Comparison of ENCODE assay signal across 28 cellular contexts in the genomic region with DNA sequence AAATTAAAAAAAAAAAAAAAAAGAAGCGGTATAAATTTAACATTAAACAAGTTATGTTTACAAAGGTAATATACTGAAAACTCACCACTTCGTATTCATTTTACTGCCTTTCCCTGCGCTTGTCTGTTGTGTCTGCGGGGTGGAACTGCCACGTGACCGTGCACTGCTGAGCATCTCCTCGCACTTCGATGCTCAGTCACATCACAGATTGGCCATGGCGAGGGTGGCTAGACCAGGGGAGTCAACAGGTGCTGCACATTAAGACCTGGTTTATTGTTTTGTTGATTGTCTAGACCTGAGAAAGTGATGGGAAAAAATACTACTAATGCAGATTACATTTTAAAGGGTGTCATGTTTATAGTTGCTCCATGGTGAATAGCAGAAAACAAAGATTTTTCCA. TPM values are rescaled to one million over a fixed set of nuclear protein-coding genes. Genes with fewer than 3 reads are reported as not detected.
DNase-seq lines count a peak whose midpoint lies in the region; ATAC-seq and TF ChIP-seq lines count a peak whose summit lies in the region.
"Had no signal": no experiment of that assay in that cellular context is flagged by ENCODE, and none has a peak within 500 bp of the region (broad histone marks: within the 10 kb centered on the region; RNA-seq: fewer than 3 reads in every experiment).

No MANE protein-coding gene starts in this region.

- no peak overlapping the region for H3K27ac Mint-ChIP-seq in chondrocyte (ENCODE audit: unreplicated experiment)
- H3K27ac Mint-ChIP-seq in natural killer cell treated with Interleukin-12 subunit alpha and Interleukin-12 subunit beta and Interleukin-15 and Interleukin-18, amount 100 ng/mL, for 72 hours = no peak overlapping the region
- H3K27ac Mint-ChIP-seq: CD14-positive monocyte; CD8-positive, alpha-beta memory T cell; GM23338; HFFc6; IgD-negative memory B cell had no signal

- H3K27ac ChIP-seq in sigmoid colon (peak overlapping the region in 3 of 4 donors; percentile 58 to 78 (median 74)), uterus (peak overlapping the region; percentile 92)
- H3K27ac ChIP-seq: PC-9, SJSA1 had no signal

- H3K36me3 ChIP-seq in sigmoid colon (no peaks in the 10 kb centered on the region), uterus (no peaks in the 10 kb centered on the region)
- H3K36me3 ChIP-seq: BE2C, SJSA1 had no signal

- H3K4me3 Mint-ChIP-seq in chondrocyte (ENCODE audit: unreplicated experiment) = no peak overlapping the region
- no peak overlapping the region for H3K4me3 Mint-ChIP-seq in natural killer cell treated with Interleukin-12 subunit alpha and Interleukin-12 subunit beta and Interleukin-15 and Interleukin-18, amount 100 ng/mL, for 72 hours
- H3K4me3 Mint-ChIP-seq: CD14-positive monocyte; CD8-positive, alpha-beta memory T cell; GM23338; H9; HFFc6; IgD-negative memory B cell had no signal

- H3K36me3 Mint-ChIP-seq in chondrocyte (ENCODE audit: low read depth) = no peaks in the 10 kb centered on the region
- H3K36me3 Mint-ChIP-seq in natural killer cell treated with Interleukin-12 subunit alpha and Interleukin-12 subunit beta and Interleukin-15 and Interleukin-18, amount 100 ng/mL, for 72 hours = no peaks in the 10 kb centered on the region
- H3K36me3 Mint-ChIP-seq: CD14-positive monocyte; CD8-positive, alpha-beta memory T cell had no signal

- TF ChIP-seq CTCF in chondrocyte (IDR thresholded peaks at IDR 0.05) (no peak), sigmoid colon (IDR thresholded peaks at IDR 0.05) (no peak), uterus (IDR thresholded peaks at IDR 0.05) (no peak)

- H3K9me3 ChIP-seq in sigmoid colon (no peaks in the 10 kb centered on the region), uterus (no peaks in the 10 kb centered on the region)
- H3K9me3 ChIP-seq: BE2C, SJSA1 had no signal

- ATAC-seq in natural killer cell treated with Interleukin-12 subunit alpha and Interleukin-12 subunit beta and Interleukin-15 and Interleukin-18, amount 100 ng/mL, for 72 hours = no peak
- ATAC-seq: GM23338 had no signal

- intact Hi-C loops in sigmoid colon (cut with DNase I) = no loop called here
- intact Hi-C loops in uterus (cut with DNase I; ENCODE audit: low total_unique reads) = no loop called here

- H3K27me3 Mint-ChIP-seq in chondrocyte (ENCODE audit: low read depth) = no peaks in the 10 kb centered on the region
- peaks cover 3 to 7% of the 10 kb centered on the region in 2 donors for H3K27me3 Mint-ChIP-seq in natural killer cell treated with Interleukin-12 subunit alpha and Interleukin-12 subunit beta and Interleukin-15 and Interleukin-18, amount 100 ng/mL, for 72 hours

- 92% methylated on average over 9 of the region's 9 CpGs for WGBS in sigmoid colon, 2 donors

- no peaks in the 10 kb centered on the region for H3K27me3 ChIP-seq in sigmoid colon
- no peaks in the 10 kb centered on the region for H3K27me3 ChIP-seq in uterus
- H3K27me3 ChIP-seq: BE2C, SJSA1 had no signal

- TF ChIP-seq EP300 in sigmoid colon (IDR thresholded peaks at IDR 0.05) = no peak

- peak; percentile 25 for DNase-seq in activated CD8-positive, alpha-beta memory T cell treated with anti-CD3 and anti-CD28 coated beads, Interleukin-2, amount 50 U/mL, for 48 hours
- DNase-seq in activated CD8-positive, alpha-beta memory T cell treated with anti-CD3 and anti-CD28 coated beads, Interleukin-2, amount 50 U/mL, for 4 hours = no peak
- peak; percentile 51 for DNase-seq in chondrocyte (ENCODE audit: low spot score)
- DNase-seq in sigmoid colon = no peak
- peak in 1 of 2 donors; percentile 21 for DNase-seq in uterus
- DNase-seq in stimulated activated CD4-positive, alpha-beta T cell treated with anti-CD3 and anti-CD28 coated beads, Interleukin-1b, Interleukin-23, amount 100 ng/mL, for 48 hours = no peak
- no peak for DNase-seq in NCI-H1105 treated with DMSO at 0.1 percent for 48 hours (lab: John Stamatoyannopoulos, UW)
- no peak for DNase-seq in natural killer cell treated with Interleukin-12 subunit alpha and Interleukin-12 subunit beta and Interleukin-15 and Interleukin-18, amount 100 ng/mL, for 72 hours (ENCODE audit: low spot score)
- DNase-seq: 8988T; ACHN; BE2C; Calu3; CD8-positive, alpha-beta memory T cell; DND-41; H9; HFFc6; NCI-H1048; NCI-H1417 treated with DMSO at 0.1 percent for 48 hours; NCI-H1694 treated with DMSO at 0.1 percent for 48 hours; NCI-H2081; NCI-H2227 treated with DMSO at 0.1 percent for 48 hours; NCI-H526 treated with DMSO at 0.1 percent for 48 hours; PC-9; Right ventricle myocardium superior had no signal

- no peaks in the 10 kb centered on the region for H3K9me3 Mint-ChIP-seq in chondrocyte (ENCODE audit: low read depth)
- H3K9me3 Mint-ChIP-seq in natural killer cell treated with Interleukin-12 subunit alpha and Interleukin-12 subunit beta and Interleukin-15 and Interleukin-18, amount 100 ng/mL, for 72 hours = no peaks in the 10 kb centered on the region
- H3K9me3 Mint-ChIP-seq: CD8-positive, alpha-beta memory T cell; GM23338; H9; HFFc6; IgD-negative memory B cell had no signal

- H3K4me1 Mint-ChIP-seq in chondrocyte (ENCODE audit: low read depth) = peaks cover 10% of the 10 kb centered on the region
- no peaks in the 10 kb centered on the region for H3K4me1 Mint-ChIP-seq in natural killer cell treated with Interleukin-12 subunit alpha and Interleukin-12 subunit beta and Interleukin-15 and Interleukin-18, amount 100 ng/mL, for 72 hours (ENCODE audit: low read depth in 2 of 2)
- H3K4me1 Mint-ChIP-seq: CD14-positive monocyte, IgD-negative memory B cell had no signal

- peaks cover 0 to 46% (median 36%) of the 10 kb centered on the region in 4 donors for H3K4me1 ChIP-seq in sigmoid colon
- H3K4me1 ChIP-seq in uterus = peaks cover 34% of the 10 kb centered on the region in 2 donors
- H3K4me1 ChIP-seq: BE2C, SJSA1 had no signal

- H3K4me3 ChIP-seq in sigmoid colon = no peak overlapping the region
- H3K4me3 ChIP-seq in uterus = no peak overlapping the region
- H3K4me3 ChIP-seq: GM23338, PC-9, SJSA1 had no signal

- TF ChIP-seq POLR2A in sigmoid colon (IDR thresholded peaks at IDR 0.05) (no peak), uterus (IDR thresholded peaks at IDR 0.05) (no peak)

RNA-seq across cellular contexts. Expression of gene TUB, which starts 22.8 kb away (rescaled TPM):
- total RNA-seq in chondrocyte (14.1 to 17.2 TPM (median 14.3 TPM) in 3 replicates), sigmoid colon (10 to 100 TPM in 2 of 4 donors, 1 to 10 TPM in 2; 6.7 to 18.3 (median 11.6) TPM), uterus (10 to 100 TPM; 12.6 to 57.4 (median 37.8) TPM)
- polyA plus RNA-seq in sigmoid colon = 1 to 10 TPM in 2 of 3 donors, under 1 TPM in 1; 0.23 to 1.8 (median 1.8) TPM
- total RNA-seq in natural killer cell treated with Interleukin-12 subunit alpha and Interleukin-12 subunit beta and Interleukin-15 and Interleukin-18, amount 100 ng/mL, for 72 hours = not detected
- total RNA-seq: PC-9 had no signal
- polyA plus RNA-seq: CD14-positive monocyte; CD8-positive, alpha-beta memory T cell; IgD-negative memory B cell had no signal

Comparison
In these comparisons a context has a peak if more than half of its experiments do, and no peak if none do; other contexts are left out.
1. DNase-seq: peak in activated CD8-positive, alpha-beta memory T cell treated with anti-CD3 and anti-CD28 coated beads, Interleukin-2, amount 50 U/mL, for 48 hours (single experiment) and chondrocyte (single experiment); none in activated CD8-positive, alpha-beta memory T cell treated with anti-CD3 and anti-CD28 coated beads, Interleukin-2, amount 50 U/mL, for 4 hours (single experiment), sigmoid colon (single experiment), stimulated activated CD4-positive, alpha-beta T cell treated with anti-CD3 and anti-CD28 coated beads, Interleukin-1b, Interleukin-23, amount 100 ng/mL, for 48 hours (single experiment), NCI-H1105 treated with DMSO at 0.1 percent for 48 hours (single experiment) and natural killer cell treated with Interleukin-12 subunit alpha and Interleukin-12 subunit beta and Interleukin-15 and Interleukin-18, amount 100 ng/mL, for 72 hours (single experiment).
2. RNA of gene TUB, which starts 22.8 kb away (total RNA-seq): 12.6 to 57.4 TPM in uterus, 6.7 to 18.3 TPM in sigmoid colon and 14.1 to 17.2 TPM in chondrocyte; not detected in natural killer cell treated with Interleukin-12 subunit alpha and Interleukin-12 subunit beta and Interleukin-15 and Interleukin-18, amount 100 ng/mL, for 72 hours; every median in the first group is over 4 times any median in the second.